Comparison of ENCODE assay signal across 19 cellular contexts in genomic region chr12:125070661-125071390, GRCh38.
"Had no signal": no experiment of that assay in that cellular context is flagged by ENCODE, and none has a peak within 500 bp of the region (broad histone marks: within the 10 kb centered on the region; RNA-seq: fewer than 3 reads in every experiment).

No MANE protein-coding gene starts in this region.

- H3K9me3 Mint-ChIP-seq: activated B cell treated with CpG ODN at 0.5 μM for 24 hours; activated CD8-positive, alpha-beta T cell treated with anti-CD3 and anti-CD28 coated beads for 36 hours; activated naive CD8-positive, alpha-beta T cell treated with anti-CD3 and anti-CD28 coated beads for 36 hours; activated T-helper 17 cell treated with anti-CD3 and anti-CD28 coated beads, Interleukin-2, amount 50 U/mL, for 72 hours; effector memory CD8-positive, alpha-beta T cell; memory B cell; naive thymus-derived CD4-positive, alpha-beta T cell; neural progenitor cell; stimulated activated naive CD8-positive, alpha-beta T cell treated with anti-CD3 and anti-CD28 coated beads, Interleukin-15, amount 100 ng/mL, for 72 hours; type B pancreatic cell had no signal

- H3K4me3 Mint-ChIP-seq: activated B cell treated with CpG ODN at 0.5 μM for 24 hours; activated CD8-positive, alpha-beta T cell treated with anti-CD3 and anti-CD28 coated beads for 36 hours; activated naive CD8-positive, alpha-beta T cell treated with anti-CD3 and anti-CD28 coated beads for 36 hours; activated T-helper 17 cell treated with anti-CD3 and anti-CD28 coated beads, Interleukin-2, amount 50 U/mL, for 72 hours; effector memory CD8-positive, alpha-beta T cell; memory B cell; naive thymus-derived CD4-positive, alpha-beta T cell; neural progenitor cell; stimulated activated naive CD8-positive, alpha-beta T cell treated with anti-CD3 and anti-CD28 coated beads, Interleukin-15, amount 100 ng/mL, for 72 hours; type B pancreatic cell had no signal

- ATAC-seq: activated CD8-positive, alpha-beta T cell treated with anti-CD3 and anti-CD28 coated beads for 36 hours; effector memory CD8-positive, alpha-beta T cell; naive thymus-derived CD4-positive, alpha-beta T cell; psoas muscle; right cardiac atrium; stimulated activated naive CD8-positive, alpha-beta T cell treated with anti-CD3 and anti-CD28 coated beads, Interleukin-15, amount 100 ng/mL, for 72 hours had no signal

- H3K27ac ChIP-seq: neural progenitor cell, psoas muscle had no signal

- DNase-seq: activated B cell treated with CpG ODN at 0.5 μM for 24 hours; activated CD4-positive, alpha-beta T cell treated with anti-CD3 and anti-CD28 coated beads for 48 hours; activated CD8-positive, alpha-beta T cell treated with anti-CD3 and anti-CD28 coated beads for 36 hours; activated naive CD4-positive, alpha-beta T cell; activated naive CD8-positive, alpha-beta T cell treated with anti-CD3 and anti-CD28 coated beads for 36 hours; activated T-cell treated with anti-CD3 and anti-CD28 coated beads, Interleukin-2, amount 50 U/mL, for 1 hour; amniotic stem cell; dermis blood vessel endothelial cell; effector memory CD8-positive, alpha-beta T cell; naive thymus-derived CD4-positive, alpha-beta T cell; psoas muscle; right cardiac atrium; small intestine; stimulated activated CD4-positive, alpha-beta T cell treated with anti-CD3 and anti-CD28 coated beads, Interleukin-4, amount 100 ng/mL, for 1 hour; stimulated activated naive CD8-positive, alpha-beta T cell treated with anti-CD3 and anti-CD28 coated beads, Interleukin-15, amount 100 ng/mL, for 72 hours had no signal

- H3K27ac Mint-ChIP-seq: activated B cell treated with CpG ODN at 0.5 μM for 24 hours; activated CD8-positive, alpha-beta T cell treated with anti-CD3 and anti-CD28 coated beads for 36 hours; activated naive CD8-positive, alpha-beta T cell treated with anti-CD3 and anti-CD28 coated beads for 36 hours; activated T-helper 17 cell treated with anti-CD3 and anti-CD28 coated beads, Interleukin-2, amount 50 U/mL, for 72 hours; effector memory CD8-positive, alpha-beta T cell; memory B cell; neural progenitor cell; stimulated activated naive CD8-positive, alpha-beta T cell treated with anti-CD3 and anti-CD28 coated beads, Interleukin-15, amount 100 ng/mL, for 72 hours; type B pancreatic cell had no signal

- H3K27me3 Mint-ChIP-seq: activated B cell treated with CpG ODN at 0.5 μM for 24 hours; activated CD8-positive, alpha-beta T cell treated with anti-CD3 and anti-CD28 coated beads for 36 hours; activated naive CD8-positive, alpha-beta T cell treated with anti-CD3 and anti-CD28 coated beads for 36 hours; activated T-helper 17 cell treated with anti-CD3 and anti-CD28 coated beads, Interleukin-2, amount 50 U/mL, for 72 hours; effector memory CD8-positive, alpha-beta T cell; memory B cell; naive thymus-derived CD4-positive, alpha-beta T cell; stimulated activated naive CD8-positive, alpha-beta T cell treated with anti-CD3 and anti-CD28 coated beads, Interleukin-15, amount 100 ng/mL, for 72 hours; type B pancreatic cell had no signal
